33 cellular contexts compared by ENCODE assay signal in genomic region chr1:153402226-153402625, GRCh38. TPM values are rescaled to one million over a fixed set of nuclear protein-coding genes. Genes with fewer than 3 reads are reported as not detected.
"Had no signal": no experiment of that assay in that cellular context is flagged by ENCODE, and none has a peak within 500 bp of the region (broad histone marks: within the 10 kb centered on the region; RNA-seq: fewer than 3 reads in every experiment).

No MANE protein-coding gene starts in this region.

- H2AFZ ChIP-seq: parathyroid adenoma had no signal

- H3K9me3 Mint-ChIP-seq: mesothelial cell of epicardium; natural killer cell treated with Interleukin-12 subunit alpha and Interleukin-12 subunit beta and Interleukin-15 and Interleukin-18, amount 100 ng/mL, for 72 hours; stimulated activated naive CD8-positive, alpha-beta T cell treated with anti-CD3 and anti-CD28 coated beads, Interleukin-15, amount 100 ng/mL, for 72 hours had no signal

- H3K9ac ChIP-seq: parathyroid adenoma had no signal

- H3K4me3 Mint-ChIP-seq: mesothelial cell of epicardium; naive B cell; natural killer cell treated with Interleukin-12 subunit alpha and Interleukin-12 subunit beta and Interleukin-15 and Interleukin-18, amount 100 ng/mL, for 72 hours; neural crest cell; stimulated activated naive CD8-positive, alpha-beta T cell treated with anti-CD3 and anti-CD28 coated beads, Interleukin-15, amount 100 ng/mL, for 72 hours had no signal

- H3K36me3 Mint-ChIP-seq: mesothelial cell of epicardium; naive B cell; natural killer cell treated with Interleukin-12 subunit alpha and Interleukin-12 subunit beta and Interleukin-15 and Interleukin-18, amount 100 ng/mL, for 72 hours had no signal

- H3K4me1 Mint-ChIP-seq: mesothelial cell of epicardium, naive B cell, neural crest cell had no signal

- H3K9me3 ChIP-seq: colonic mucosa, gastroesophageal sphincter, heart right ventricle, left lung, mucosa of descending colon, suprapubic skin, transverse colon, upper lobe of right lung, uterus had no signal

- ATAC-seq: esophagus mucosa; foreskin keratinocyte; gastroesophageal sphincter; heart right ventricle; left cardiac atrium; left lung; mucosa of descending colon; natural killer cell treated with Interleukin-12 subunit alpha and Interleukin-12 subunit beta and Interleukin-15 and Interleukin-18, amount 100 ng/mL, for 72 hours; sciatic nerve; stimulated activated naive CD8-positive, alpha-beta T cell treated with anti-CD3 and anti-CD28 coated beads, Interleukin-15, amount 100 ng/mL, for 72 hours; upper lobe of right lung had no signal

- H3K36me3 ChIP-seq: colonic mucosa, gastroesophageal sphincter, heart right ventricle, left lung, suprapubic skin, transverse colon, upper lobe of right lung, uterus had no signal

- H3K27me3 ChIP-seq: colonic mucosa, transverse colon, uterus had no signal

- H3K79me2 ChIP-seq: parathyroid adenoma had no signal

- H3K27ac ChIP-seq: colonic mucosa, epithelial cell of prostate, foreskin keratinocyte, gastroesophageal sphincter, heart right ventricle, parathyroid adenoma, suprapubic skin, transverse colon, upper lobe of right lung, uterus had no signal

- H3K4me1 ChIP-seq: colonic mucosa, foreskin keratinocyte, gastroesophageal sphincter, parathyroid adenoma, suprapubic skin, transverse colon, upper lobe of right lung, uterus had no signal

- DNase-seq: colonic mucosa; effector CD4-positive, alpha-beta T cell; foreskin keratinocyte; heart right ventricle; hippocampal formation; left cardiac atrium; left lung; mesenchymal stem cell; mucosa of descending colon; naive B cell; stimulated activated naive CD4-positive, alpha-beta T cell; stimulated activated naive CD8-positive, alpha-beta T cell treated with anti-CD3 and anti-CD28 coated beads, Interleukin-15, amount 100 ng/mL, for 72 hours; transverse colon; upper lobe of right lung; uterus had no signal

- H3K27ac Mint-ChIP-seq: mesothelial cell of epicardium; naive B cell; natural killer cell treated with Interleukin-12 subunit alpha and Interleukin-12 subunit beta and Interleukin-15 and Interleukin-18, amount 100 ng/mL, for 72 hours; progenitor cell of endocrine pancreas had no signal

- H3K27me3 Mint-ChIP-seq: stimulated activated naive CD8-positive, alpha-beta T cell treated with anti-CD3 and anti-CD28 coated beads, Interleukin-15, amount 100 ng/mL, for 72 hours had no signal

- H3K4me3 ChIP-seq: colonic mucosa, gastroesophageal sphincter, heart right ventricle, left lung, mucosa of descending colon, smooth muscle cell, suprapubic skin, transverse colon, upper lobe of right lung, uterus had no signal

- H3K4me2 ChIP-seq: smooth muscle cell had no signal

RNA-seq across cellular contexts. Expression of gene S100A8, which starts 11.4 kb away (rescaled TPM):
- total RNA-seq: chondrocyte, dermis microvascular lymphatic vessel endothelial cell, fibroblast of lung, kidney epithelial cell, lung microvascular endothelial cell, mesothelial cell of epicardium, neural crest cell, osteoblast, progenitor cell of endocrine pancreas, smooth muscle cell had no signal
- polyA plus RNA-seq: fibroblast of lung had no signal

RNA-seq across cellular contexts. Expression of gene S100A7A, which starts 14.1 kb away (rescaled TPM):
- total RNA-seq: chondrocyte; colonic mucosa; dermis microvascular lymphatic vessel endothelial cell; fibroblast of lung; foreskin keratinocyte; heart right ventricle; kidney epithelial cell; left cardiac atrium; left lung; lower leg skin; lung microvascular endothelial cell; mesothelial cell of epicardium; mucosa of descending colon; natural killer cell treated with Interleukin-12 subunit alpha and Interleukin-12 subunit beta and Interleukin-15 and Interleukin-18, amount 100 ng/mL, for 72 hours; neural crest cell; osteoblast; progenitor cell of endocrine pancreas; sciatic nerve; smooth muscle cell; transverse colon; upper lobe of right lung; uterus had no signal
- polyA plus RNA-seq: fibroblast of lung, foreskin keratinocyte, heart right ventricle, smooth muscle cell had no signal

RNA-seq across cellular contexts. Expression of gene S100A12, which starts 26.8 kb away (rescaled TPM):
- total RNA-seq: chondrocyte; colonic mucosa; dermis microvascular lymphatic vessel endothelial cell; fibroblast of lung; foreskin keratinocyte; kidney epithelial cell; lung microvascular endothelial cell; mesothelial cell of epicardium; natural killer cell treated with Interleukin-12 subunit alpha and Interleukin-12 subunit beta and Interleukin-15 and Interleukin-18, amount 100 ng/mL, for 72 hours; neural crest cell; osteoblast; progenitor cell of endocrine pancreas; smooth muscle cell; suprapubic skin; transverse colon had no signal
- polyA plus RNA-seq: fibroblast of lung, foreskin keratinocyte, smooth muscle cell had no signal

RNA-seq across cellular contexts. Expression of gene S100A9, which starts 44.6 kb away (rescaled TPM):
- total RNA-seq: chondrocyte, fibroblast of lung, neural crest cell had no signal
- polyA plus RNA-seq: fibroblast of lung had no signal

RNA-seq across cellular contexts. Expression of gene PGLYRP4, which starts 53.6 kb away (rescaled TPM):
- total RNA-seq: chondrocyte; colonic mucosa; dermis microvascular lymphatic vessel endothelial cell; fibroblast of lung; gastroesophageal sphincter; heart right ventricle; left cardiac atrium; left lung; lung microvascular endothelial cell; mesothelial cell of epicardium; mucosa of descending colon; natural killer cell treated with Interleukin-12 subunit alpha and Interleukin-12 subunit beta and Interleukin-15 and Interleukin-18, amount 100 ng/mL, for 72 hours; neural crest cell; osteoblast; progenitor cell of endocrine pancreas; sciatic nerve; transverse colon; upper lobe of right lung; uterus had no signal
- polyA plus RNA-seq: fibroblast of lung, heart right ventricle had no signal
